1 cellular context compared by ENCODE assay signal in the genomic region with DNA sequence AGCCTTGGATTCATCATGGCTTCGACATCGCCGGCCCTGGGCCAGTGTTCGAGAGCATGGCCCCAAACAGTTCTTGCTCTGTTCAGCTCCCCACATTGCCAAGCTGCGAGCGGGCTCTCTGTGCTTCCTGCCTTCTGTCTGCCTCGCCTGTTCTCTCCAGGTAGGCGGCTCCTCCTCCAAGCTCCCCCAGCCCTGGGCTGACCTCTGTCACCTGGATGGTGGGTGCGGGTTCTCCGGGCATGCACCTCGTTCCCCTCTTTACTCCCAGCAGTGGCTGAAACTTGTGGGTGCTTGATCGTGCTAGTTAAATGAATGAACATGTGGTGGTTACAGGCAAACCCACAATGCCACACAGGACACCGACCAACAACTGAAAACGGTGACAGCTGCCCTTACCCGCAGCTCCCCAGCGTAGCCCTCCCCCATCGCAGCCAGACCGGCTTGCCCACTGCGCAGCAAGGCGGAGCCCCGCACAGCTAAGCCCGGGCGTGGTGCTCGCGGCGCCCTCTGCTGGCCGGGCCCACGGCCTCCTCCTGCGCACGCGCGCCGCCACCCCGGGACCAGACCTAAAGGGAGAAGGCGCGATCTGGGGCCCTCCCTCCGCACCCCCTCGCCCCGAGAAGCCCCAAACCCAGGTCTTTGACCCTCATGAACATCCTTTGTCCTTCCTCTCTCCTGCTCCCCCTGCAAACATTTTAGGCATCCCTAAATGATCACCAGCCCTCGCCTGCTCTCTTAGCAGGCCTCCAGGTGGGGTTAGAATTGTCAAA.
A peak's percentile ranks its signal among the peaks of the same experiment; 100 is the strongest.
TF ChIP-seq lines count a peak whose summit lies in the region.

No MANE protein-coding gene starts in this region.

TF ChIP-seq in GM12878, 131 proteins besides CTCF, POLR2A, EP300 and RAD21 (continues in another document):
- TF ChIP-seq NR2F1 (conservative IDR thresholded peaks at IDR 0.05) (peak; percentile 92), CHD4 (IDR thresholded peaks at IDR 0.05) (no peak), SMAD1 (IDR thresholded peaks at IDR 0.05; ENCODE audit: low read depth, partially characterized antibody) (peak; percentile 19), RBBP5 (conservative IDR thresholded peaks at IDR 0.05) (no peak), SUPT20H (IDR thresholded peaks at IDR 0.05; ENCODE audit: borderline replicate concordance, control insufficient read depth, low read depth, low read length) (no peak), BACH1 (IDR thresholded peaks at IDR 0.05; ENCODE audit: borderline replicate concordance) (peak; percentile 61; the same call in 1 of the 2 replicates), HDAC6 (IDR thresholded peaks at IDR 0.05; ENCODE audit: unreplicated experiment) (no peak), SIN3A (IDR thresholded peaks at IDR 0.05; ENCODE audit: low read depth, low read length) (peak; percentile 32; the same call in 1 of the 2 replicates), ZBED1 (IDR thresholded peaks at IDR 0.05; ENCODE audit: borderline replicate concordance) (0 out of 2 replicates have a peak, but pooled peaks have one; percentile 39), ZSCAN29 (IDR thresholded peaks at IDR 0.05) (0 out of 2 replicates have a peak, but pooled peaks have one; percentile 47), NBN (IDR thresholded peaks at IDR 0.05) (0 out of 2 replicates have a peak, but pooled peaks have one; percentile 53), ATF7 (IDR thresholded peaks at IDR 0.05; ENCODE audit: low read depth) (0 out of 2 replicates have a peak, but pooled peaks have one; percentile 52), SUZ12 (IDR thresholded peaks at IDR 0.05; ENCODE audit: unreplicated experiment) (no peak), ZZZ3 (IDR thresholded peaks at IDR 0.05; ENCODE audit: control insufficient read depth, insufficient read length, low read depth) (no peak), JUNB (IDR thresholded peaks at IDR 0.05) (no peak), HCFC1 (IDR thresholded peaks at IDR 0.05; ENCODE audit: low read length) (0 out of 2 replicates have a peak, but pooled peaks have one; percentile 16), IKZF2 (IDR thresholded peaks at IDR 0.05) (peak in 1 of 2 experiments; percentile 70; a peak in 3 of 4 replicates), MEF2A (IDR thresholded peaks at IDR 0.05; ENCODE audit: insufficient read depth, low read depth, low read length) (no peak), ESRRA (IDR thresholded peaks at IDR 0.05; ENCODE audit: low read length) (no peak), RB1 (IDR thresholded peaks at IDR 0.05; ENCODE audit: borderline replicate concordance) (peak; percentile 71; the same call in 1 of the 2 replicates), CBX3 (IDR thresholded peaks at IDR 0.05; ENCODE audit: borderline replicate concordance, low read depth) (no peak), MYC (IDR thresholded peaks at IDR 0.05; ENCODE audit: insufficient read depth, insufficient read length, insufficient replicate concordance, low read length, severe bottlenecking) (no peak), NR2C2 (IDR thresholded peaks at IDR 0.05; ENCODE audit: borderline replicate concordance, control insufficient read depth, insufficient read length, low read depth) (no peak), ASH2L (IDR thresholded peaks at IDR 0.05; ENCODE audit: borderline replicate concordance, low read depth) (no peak), SMC3 (IDR thresholded peaks at IDR 0.05; ENCODE audit: borderline replicate concordance, low read length) (no peak; the same call in 1 of the 2 replicates), EZH2 (IDR thresholded peaks at IDR 0.05; ENCODE audit: borderline replicate concordance, control insufficient read depth, low read depth, low read length) (no peak), WRNIP1 (IDR thresholded peaks at IDR 0.05; ENCODE audit: borderline replicate concordance, low read depth, low read length) (no peak), ZNF274 (IDR thresholded peaks at IDR 0.05; ENCODE audit: insufficient read depth, insufficient read length) (no peak), PAX8 (IDR thresholded peaks at IDR 0.05) (no peak), ZNF384 (IDR thresholded peaks at IDR 0.05; ENCODE audit: borderline replicate concordance, low read depth, low read length) (no peak), NR2C1 (IDR thresholded peaks at IDR 0.05) (no peak), CBFB (IDR thresholded peaks at IDR 0.05; ENCODE audit: low read depth) (no peak), GATAD2B (conservative IDR thresholded peaks at IDR 0.05; ENCODE audit: low read depth) (peak; percentile 95; the same call in 1 of the 2 replicates), MTA2 (IDR thresholded peaks at IDR 0.05; ENCODE audit: low read depth) (no peak; the same call in 1 of the 2 replicates), MTA3 (IDR thresholded peaks at IDR 0.05; ENCODE audit: borderline replicate concordance, low read length) (no peak), RUNX3 (IDR thresholded peaks at IDR 0.05; ENCODE audit: low read length) (peak; percentile 71), STAT1 (conservative IDR thresholded peaks at IDR 0.05) (0 out of 2 replicates have a peak, but pooled peaks have one; percentile 23), NFIC (IDR thresholded peaks at IDR 0.05; ENCODE audit: low read depth, low read length) (no peak), RAD51 (IDR thresholded peaks at IDR 0.05) (no peak), BCL11A (IDR thresholded peaks at IDR 0.05; ENCODE audit: low read depth, low read length) (peak; percentile 65; the same call in 1 of the 2 replicates), KLF5 (IDR thresholded peaks at IDR 0.05; ENCODE audit: partially characterized antibody) (no peak), BMI1 (IDR thresholded peaks at IDR 0.05; ENCODE audit: borderline replicate concordance) (no peak), SREBF2 (IDR thresholded peaks at IDR 0.05; ENCODE audit: low read length) (no peak), FOXK2 (IDR thresholded peaks at IDR 0.05) (no peak), DPF2 (IDR thresholded peaks at IDR 0.05) (peak; percentile 81), SIX5 (IDR thresholded peaks at IDR 0.05; ENCODE audit: low read depth, low read length, severe bottlenecking) (no peak), TCF3 (IDR thresholded peaks at IDR 0.05; ENCODE audit: borderline replicate concordance, insufficient read depth, low read depth, low read length) (0 out of 2 replicates have a peak, but pooled peaks have one; percentile 30), CREB1 (IDR thresholded peaks at IDR 0.05; ENCODE audit: low read depth) (peak; percentile 38; the same call in 1 of the 2 replicates), CBX5 (IDR thresholded peaks at IDR 0.05; ENCODE audit: low read depth) (no peak)
- TF ChIP-seq, protein P1, sequence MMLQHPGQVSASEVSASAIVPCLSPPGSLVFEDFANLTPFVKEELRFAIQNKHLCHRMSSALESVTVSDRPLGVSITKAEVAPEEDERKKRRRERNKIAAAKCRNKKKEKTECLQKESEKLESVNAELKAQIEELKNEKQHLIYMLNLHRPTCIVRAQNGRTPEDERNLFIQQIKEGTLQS (IDR thresholded peaks at IDR 0.05; ENCODE audit: borderline replicate concordance, extremely low read depth, low read depth, low read length): peak; percentile 39; the same call in 1 of the 2 replicates
- TF ChIP-seq, protein P2, sequence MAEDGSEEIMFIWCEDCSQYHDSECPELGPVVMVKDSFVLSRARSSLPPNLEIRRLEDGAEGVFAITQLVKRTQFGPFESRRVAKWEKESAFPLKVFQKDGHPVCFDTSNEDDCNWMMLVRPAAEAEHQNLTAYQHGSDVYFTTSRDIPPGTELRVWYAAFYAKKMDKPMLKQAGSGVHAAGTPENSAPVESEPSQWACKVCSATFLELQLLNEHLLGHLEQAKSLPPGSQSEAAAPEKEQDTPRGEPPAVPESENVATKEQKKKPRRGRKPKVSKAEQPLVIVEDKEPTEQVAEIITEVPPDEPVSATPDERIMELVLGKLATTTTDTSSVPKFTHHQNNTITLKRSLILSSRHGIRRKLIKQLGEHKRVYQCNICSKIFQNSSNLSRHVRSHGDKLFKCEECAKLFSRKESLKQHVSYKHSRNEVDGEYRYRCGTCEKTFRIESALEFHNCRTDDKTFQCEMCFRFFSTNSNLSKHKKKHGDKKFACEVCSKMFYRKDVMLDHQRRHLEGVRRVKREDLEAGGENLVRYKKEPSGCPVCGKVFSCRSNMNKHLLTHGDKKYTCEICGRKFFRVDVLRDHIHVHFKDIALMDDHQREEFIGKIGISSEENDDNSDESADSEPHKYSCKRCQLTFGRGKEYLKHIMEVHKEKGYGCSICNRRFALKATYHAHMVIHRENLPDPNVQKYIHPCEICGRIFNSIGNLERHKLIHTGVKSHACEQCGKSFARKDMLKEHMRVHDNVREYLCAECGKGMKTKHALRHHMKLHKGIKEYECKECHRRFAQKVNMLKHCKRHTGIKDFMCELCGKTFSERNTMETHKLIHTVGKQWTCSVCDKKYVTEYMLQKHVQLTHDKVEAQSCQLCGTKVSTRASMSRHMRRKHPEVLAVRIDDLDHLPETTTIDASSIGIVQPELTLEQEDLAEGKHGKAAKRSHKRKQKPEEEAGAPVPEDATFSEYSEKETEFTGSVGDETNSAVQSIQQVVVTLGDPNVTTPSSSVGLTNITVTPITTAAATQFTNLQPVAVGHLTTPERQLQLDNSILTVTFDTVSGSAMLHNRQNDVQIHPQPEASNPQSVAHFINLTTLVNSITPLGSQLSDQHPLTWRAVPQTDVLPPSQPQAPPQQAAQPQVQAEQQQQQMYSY (CRISPR knock-in tag; IDR thresholded peaks at IDR 0.05): no peak
- TF ChIP-seq, protein P3, sequence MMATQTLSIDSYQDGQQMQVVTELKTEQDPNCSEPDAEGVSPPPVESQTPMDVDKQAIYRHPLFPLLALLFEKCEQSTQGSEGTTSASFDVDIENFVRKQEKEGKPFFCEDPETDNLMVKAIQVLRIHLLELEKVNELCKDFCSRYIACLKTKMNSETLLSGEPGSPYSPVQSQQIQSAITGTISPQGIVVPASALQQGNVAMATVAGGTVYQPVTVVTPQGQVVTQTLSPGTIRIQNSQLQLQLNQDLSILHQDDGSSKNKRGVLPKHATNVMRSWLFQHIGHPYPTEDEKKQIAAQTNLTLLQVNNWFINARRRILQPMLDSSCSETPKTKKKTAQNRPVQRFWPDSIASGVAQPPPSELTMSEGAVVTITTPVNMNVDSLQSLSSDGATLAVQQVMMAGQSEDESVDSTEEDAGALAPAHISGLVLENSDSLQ (IDR thresholded peaks at IDR 0.05): 0 out of 2 replicates have a peak, but pooled peaks have one; percentile 8
- TF ChIP-seq, protein P4, sequence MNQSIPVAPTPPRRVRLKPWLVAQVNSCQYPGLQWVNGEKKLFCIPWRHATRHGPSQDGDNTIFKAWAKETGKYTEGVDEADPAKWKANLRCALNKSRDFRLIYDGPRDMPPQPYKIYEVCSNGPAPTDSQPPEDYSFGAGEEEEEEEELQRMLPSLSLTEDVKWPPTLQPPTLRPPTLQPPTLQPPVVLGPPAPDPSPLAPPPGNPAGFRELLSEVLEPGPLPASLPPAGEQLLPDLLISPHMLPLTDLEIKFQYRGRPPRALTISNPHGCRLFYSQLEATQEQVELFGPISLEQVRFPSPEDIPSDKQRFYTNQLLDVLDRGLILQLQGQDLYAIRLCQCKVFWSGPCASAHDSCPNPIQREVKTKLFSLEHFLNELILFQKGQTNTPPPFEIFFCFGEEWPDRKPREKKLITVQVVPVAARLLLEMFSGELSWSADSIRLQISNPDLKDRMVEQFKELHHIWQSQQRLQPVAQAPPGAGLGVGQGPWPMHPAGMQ (IDR thresholded peaks at IDR 0.05; ENCODE audit: borderline replicate concordance): peak; percentile 82; the same call in 1 of the 2 replicates
- TF ChIP-seq, protein P5, sequence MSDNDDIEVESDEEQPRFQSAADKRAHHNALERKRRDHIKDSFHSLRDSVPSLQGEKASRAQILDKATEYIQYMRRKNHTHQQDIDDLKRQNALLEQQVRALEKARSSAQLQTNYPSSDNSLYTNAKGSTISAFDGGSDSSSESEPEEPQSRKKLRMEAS (IDR thresholded peaks at IDR 0.05; ENCODE audit: low read depth, low read length): peak; percentile 52; the same call in 1 of the 2 replicates
- TF ChIP-seq, protein P6, sequence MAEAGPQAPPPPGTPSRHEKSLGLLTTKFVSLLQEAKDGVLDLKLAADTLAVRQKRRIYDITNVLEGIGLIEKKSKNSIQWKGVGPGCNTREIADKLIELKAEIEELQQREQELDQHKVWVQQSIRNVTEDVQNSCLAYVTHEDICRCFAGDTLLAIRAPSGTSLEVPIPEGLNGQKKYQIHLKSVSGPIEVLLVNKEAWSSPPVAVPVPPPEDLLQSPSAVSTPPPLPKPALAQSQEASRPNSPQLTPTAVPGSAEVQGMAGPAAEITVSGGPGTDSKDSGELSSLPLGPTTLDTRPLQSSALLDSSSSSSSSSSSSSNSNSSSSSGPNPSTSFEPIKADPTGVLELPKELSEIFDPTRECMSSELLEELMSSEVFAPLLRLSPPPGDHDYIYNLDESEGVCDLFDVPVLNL (IDR thresholded peaks at IDR 0.05; ENCODE audit: low read depth, low read length): no peak
- TF ChIP-seq, protein P7, sequence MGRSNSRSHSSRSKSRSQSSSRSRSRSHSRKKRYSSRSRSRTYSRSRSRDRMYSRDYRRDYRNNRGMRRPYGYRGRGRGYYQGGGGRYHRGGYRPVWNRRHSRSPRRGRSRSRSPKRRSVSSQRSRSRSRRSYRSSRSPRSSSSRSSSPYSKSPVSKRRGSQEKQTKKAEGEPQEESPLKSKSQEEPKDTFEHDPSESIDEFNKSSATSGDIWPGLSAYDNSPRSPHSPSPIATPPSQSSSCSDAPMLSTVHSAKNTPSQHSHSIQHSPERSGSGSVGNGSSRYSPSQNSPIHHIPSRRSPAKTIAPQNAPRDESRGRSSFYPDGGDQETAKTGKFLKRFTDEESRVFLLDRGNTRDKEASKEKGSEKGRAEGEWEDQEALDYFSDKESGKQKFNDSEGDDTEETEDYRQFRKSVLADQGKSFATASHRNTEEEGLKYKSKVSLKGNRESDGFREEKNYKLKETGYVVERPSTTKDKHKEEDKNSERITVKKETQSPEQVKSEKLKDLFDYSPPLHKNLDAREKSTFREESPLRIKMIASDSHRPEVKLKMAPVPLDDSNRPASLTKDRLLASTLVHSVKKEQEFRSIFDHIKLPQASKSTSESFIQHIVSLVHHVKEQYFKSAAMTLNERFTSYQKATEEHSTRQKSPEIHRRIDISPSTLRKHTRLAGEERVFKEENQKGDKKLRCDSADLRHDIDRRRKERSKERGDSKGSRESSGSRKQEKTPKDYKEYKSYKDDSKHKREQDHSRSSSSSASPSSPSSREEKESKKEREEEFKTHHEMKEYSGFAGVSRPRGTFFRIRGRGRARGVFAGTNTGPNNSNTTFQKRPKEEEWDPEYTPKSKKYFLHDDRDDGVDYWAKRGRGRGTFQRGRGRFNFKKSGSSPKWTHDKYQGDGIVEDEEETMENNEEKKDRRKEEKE (IDR thresholded peaks at IDR 0.05): no peak
- TF ChIP-seq, protein P8, sequence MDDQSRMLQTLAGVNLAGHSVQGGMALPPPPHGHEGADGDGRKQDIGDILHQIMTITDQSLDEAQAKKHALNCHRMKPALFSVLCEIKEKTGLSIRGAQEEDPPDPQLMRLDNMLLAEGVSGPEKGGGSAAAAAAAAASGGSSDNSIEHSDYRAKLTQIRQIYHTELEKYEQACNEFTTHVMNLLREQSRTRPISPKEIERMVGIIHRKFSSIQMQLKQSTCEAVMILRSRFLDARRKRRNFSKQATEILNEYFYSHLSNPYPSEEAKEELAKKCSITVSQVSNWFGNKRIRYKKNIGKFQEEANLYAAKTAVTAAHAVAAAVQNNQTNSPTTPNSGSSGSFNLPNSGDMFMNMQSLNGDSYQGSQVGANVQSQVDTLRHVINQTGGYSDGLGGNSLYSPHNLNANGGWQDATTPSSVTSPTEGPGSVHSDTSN (IDR thresholded peaks at IDR 0.05; ENCODE audit: insufficient replicate concordance, low read depth, low read length): no peak
